ENCODE assay signal across 1 cellular context in the genomic region with DNA sequence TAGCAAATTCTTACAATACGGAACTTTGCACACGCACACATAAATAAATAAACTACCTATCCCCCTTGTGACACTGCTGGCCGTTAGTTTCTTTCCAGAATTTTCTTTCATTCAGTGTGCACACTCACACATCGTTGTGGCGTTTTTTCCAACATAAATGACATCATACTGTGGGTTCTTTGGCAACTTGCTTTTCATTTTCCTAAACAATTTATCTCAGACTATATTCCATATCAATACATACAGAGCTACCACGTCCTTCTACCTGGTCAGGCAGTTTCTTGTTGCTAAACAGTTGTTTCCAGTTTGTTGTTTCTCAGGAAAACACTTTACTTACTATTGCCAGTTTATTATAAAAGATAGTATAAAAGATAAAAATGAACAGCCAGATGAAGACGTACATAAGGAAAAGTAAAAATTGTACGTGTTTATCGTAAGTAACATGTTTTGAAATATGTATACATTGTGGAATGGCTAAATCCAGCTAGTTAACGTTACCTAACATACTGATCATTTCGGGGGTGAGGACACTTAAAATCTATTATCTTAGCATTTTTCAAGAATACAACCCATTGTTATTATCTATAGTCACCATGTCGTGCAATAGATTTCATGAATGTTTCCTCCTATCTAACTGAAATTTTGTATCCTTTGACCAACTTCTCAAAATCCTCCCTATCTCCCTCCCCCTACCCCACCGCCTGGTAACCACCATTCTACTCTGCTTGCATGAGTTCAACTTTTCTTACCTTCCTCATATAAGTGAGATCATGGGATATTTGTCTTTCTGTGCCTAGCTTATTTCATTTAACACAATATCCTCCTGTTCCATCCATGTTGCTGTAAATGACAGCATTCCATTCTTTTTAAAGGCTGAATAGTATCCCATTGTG.
TF ChIP-seq lines count a peak whose summit lies in the region.

No MANE protein-coding gene starts in this region.

TF ChIP-seq in HEK293, 187 proteins besides CTCF, POLR2A, EP300 and RAD21 (continued from another document):
- TF ChIP-seq TSHZ1 (tag by site-specific recombination; IDR thresholded peaks at IDR 0.05; ENCODE audit: borderline replicate concordance), result no peak
- TF ChIP-seq ZNF404 (tag by site-specific recombination; IDR thresholded peaks at IDR 0.05), result no peak
- TF ChIP-seq ZBTB48 (tag by site-specific recombination; IDR thresholded peaks at IDR 0.05), result no peak
- no peak for TF ChIP-seq ZNF530 (tag by site-specific recombination; IDR thresholded peaks at IDR 0.05; ENCODE audit: low read depth)
- no peak for TF ChIP-seq ZNF146 (tag by site-specific recombination; IDR thresholded peaks at IDR 0.05)
- no peak for TF ChIP-seq ZNF133 (tag by site-specific recombination; IDR thresholded peaks at IDR 0.05)
- no peak for TF ChIP-seq ZNF114 (tag by site-specific recombination; IDR thresholded peaks at IDR 0.05)
- TF ChIP-seq ZNF692 (tag by site-specific recombination; IDR thresholded peaks at IDR 0.05), result no peak
- no peak for TF ChIP-seq ZNF707 (tag by site-specific recombination; IDR thresholded peaks at IDR 0.05)
- no peak for TF ChIP-seq ZNF776 (tag by site-specific recombination; IDR thresholded peaks at IDR 0.05; ENCODE audit: borderline replicate concordance)
- peak; percentile 71 for TF ChIP-seq ATF2 (tag by site-specific recombination; IDR thresholded peaks at IDR 0.05; ENCODE audit: low read depth)
- TF ChIP-seq ZNF560 (tag by site-specific recombination; IDR thresholded peaks at IDR 0.05; ENCODE audit: borderline replicate concordance), result no peak
- no peak for TF ChIP-seq REPIN1 (tag by site-specific recombination; IDR thresholded peaks at IDR 0.05; ENCODE audit: low read depth)
- no peak for TF ChIP-seq HOXA7 (CRISPR knock-in tag; IDR thresholded peaks at IDR 0.05; ENCODE audit: borderline replicate concordance)
- TF ChIP-seq PRDM1 (tag by site-specific recombination; IDR thresholded peaks at IDR 0.05), result no peak
- TF ChIP-seq ZNF610 (tag by site-specific recombination; IDR thresholded peaks at IDR 0.05; ENCODE audit: borderline replicate concordance), result no peak
- peak; percentile 58; the same call in 1 of the 2 replicates for TF ChIP-seq ZNF335 (tag by site-specific recombination; conservative IDR thresholded peaks at IDR 0.05)
- peak; percentile 43; the same call in 1 of the 2 replicates for TF ChIP-seq ZBTB21 (tag by site-specific recombination; IDR thresholded peaks at IDR 0.05)
- TF ChIP-seq ZNF792 (tag by site-specific recombination; IDR thresholded peaks at IDR 0.05), result no peak
- TF ChIP-seq ZNF26 (tag by site-specific recombination; IDR thresholded peaks at IDR 0.05), result no peak
- TF ChIP-seq ZNF600 (tag by site-specific recombination; IDR thresholded peaks at IDR 0.05), result peak; percentile 57; the same call in 1 of the 2 replicates
